ENCODE assay signal across 10 cellular contexts in genomic region chr16:20884240-20884556, GRCh38. TPM values are rescaled to one million over a fixed set of nuclear protein-coding genes. Genes with fewer than 3 reads are reported as not detected.
DNase-seq lines count a peak whose midpoint lies in the region; ATAC-seq and TF ChIP-seq lines count a peak whose summit lies in the region.
"Had no signal": no experiment of that assay in that cellular context is flagged by ENCODE, and none has a peak within 500 bp of the region (broad histone marks: within the 10 kb centered on the region; RNA-seq: fewer than 3 reads in every experiment).

No MANE protein-coding gene starts in this region.

- no peaks in the 10 kb centered on the region for H3K9me2 ChIP-seq in PC-9 (ENCODE audit: insufficient read depth)

- CTCF ChIA-PET in PC-9 (lab: Charles Lee), result no interaction called here

- no peak overlapping the region for H3K9ac ChIP-seq in DND-41 (ENCODE audit: low read depth, low read length)

- TF ChIP-seq CTCF in DND-41 (IDR thresholded peaks at IDR 0.05; ENCODE audit: borderline replicate concordance, extremely low read depth, low read length, poor library complexity, severe bottlenecking) (no peak), body of pancreas (IDR thresholded peaks at IDR 0.05) (no peak), omental fat pad (IDR thresholded peaks at IDR 0.05) (no peak), PC-9 (conservative IDR thresholded peaks at IDR 0.05) (no peak), suprapubic skin (IDR thresholded peaks at IDR 0.05) (no peak)

- peak overlapping the region; percentile 22; the same call in 1 of the 2 replicates for H3K4me2 ChIP-seq in DND-41 (ENCODE audit: insufficient read depth, low read length)
- H3K4me2 ChIP-seq in PC-9, result no peak overlapping the region

- TF ChIP-seq POLR2A in body of pancreas (IDR thresholded peaks at IDR 0.05), result no peak
- no peak for TF ChIP-seq POLR2A in suprapubic skin (IDR thresholded peaks at IDR 0.05)

- peak; percentile 92 for ATAC-seq in DND-41 (ENCODE audit: insufficient read depth, low read depth)
- no peak for ATAC-seq in body of pancreas
- ATAC-seq in omental fat pad (ENCODE audit: low FRiP score), result peak; percentile 46
- ATAC-seq in HG03097 (IDR thresholded peaks at IDR 0.05; ENCODE audit: low FRiP score, unreplicated experiment), result no peak
- no peak for ATAC-seq in GM18502 (IDR thresholded peaks at IDR 0.05; ENCODE audit: poor library complexity, unreplicated experiment)

- H3K4me3 ChIP-seq in DND-41 (ENCODE audit: low read depth in 1 of 2, low read length in 2 of 2), result no peak overlapping the region
- H3K4me3 ChIP-seq in body of pancreas, result no peak overlapping the region
- H3K4me3 ChIP-seq in PC-9, result no peak overlapping the region
- no peak overlapping the region for H3K4me3 ChIP-seq in suprapubic skin

- DNase-seq in DND-41 (peak; percentile 67), LHCN-M2 (ENCODE audit: low read depth) (peak; percentile 62), body of pancreas (no peak), omental fat pad (ENCODE audit: low spot score) (no peak), PC-9 (no peak), suprapubic skin (ENCODE audit: low spot score in 2 of 2) (no peak)
- DNase-seq: DMS79, NCI-H524 treated with DMSO at 0.1 percent for 48 hours had no signal

- peaks cover 3% of the 10 kb centered on the region; the same call in 1 of the 2 replicates for H4K20me1 ChIP-seq in DND-41 (ENCODE audit: insufficient read depth, low read length)
- H4K20me1 ChIP-seq in PC-9 (ENCODE audit: insufficient read depth), result peaks cover 9% of the 10 kb centered on the region

- H3K79me2 ChIP-seq in DND-41 (ENCODE audit: insufficient read depth, low read length) (no peaks in the 10 kb centered on the region), PC-9 (ENCODE audit: low read depth) (peaks cover 78% of the 10 kb centered on the region)

- H3K27me3 ChIP-seq in DND-41 (ENCODE audit: insufficient read depth, low read length, poor library complexity) (no peaks in the 10 kb centered on the region), body of pancreas (no peaks in the 10 kb centered on the region), PC-9 (ENCODE audit: insufficient read depth, low read depth) (no peaks in the 10 kb centered on the region), suprapubic skin (no peaks in the 10 kb centered on the region)

- 14% methylated on average over 1 of the region's 1 CpG; no CpG with 5 or more reads in 1 of the 2 donors for WGBS in body of pancreas, 2 donors
- 68% methylated on average over 1 of the region's 1 CpG for WGBS in suprapubic skin

- H2AFZ ChIP-seq in DND-41 (ENCODE audit: low read depth, low read length), result no peak overlapping the region
- no peak overlapping the region for H2AFZ ChIP-seq in PC-9

- TF ChIP-seq EP300 in suprapubic skin (IDR thresholded peaks at IDR 0.05), result no peak

- H3F3A ChIP-seq in PC-9 (ENCODE audit: insufficient read depth, low read depth), result peaks cover 15% of the 10 kb centered on the region

- POLR2A ChIA-PET in PC-9 (lab: Charles Lee; ENCODE audit: unreplicated experiment), result no interaction called here

- H3K4me1 ChIP-seq in DND-41 (ENCODE audit: insufficient read depth, low read length), result peaks cover 21% of the 10 kb centered on the region
- H3K4me1 ChIP-seq in body of pancreas, result peaks cover 90% of the 10 kb centered on the region
- peaks cover 24% of the 10 kb centered on the region for H3K4me1 ChIP-seq in PC-9 (replicated peaks; ENCODE audit: insufficient read depth)
- H3K4me1 ChIP-seq in suprapubic skin, result peaks cover 43% of the 10 kb centered on the region

- H3K9me3 ChIP-seq in DND-41 (ENCODE audit: insufficient read depth, low read length, severe bottlenecking) (no peaks in the 10 kb centered on the region), body of pancreas (no peaks in the 10 kb centered on the region), PC-9 (ENCODE audit: insufficient read depth, low read depth) (no peaks in the 10 kb centered on the region; the same call in 1 of the 2 replicates), suprapubic skin (no peaks in the 10 kb centered on the region)

- H3K36me3 ChIP-seq in DND-41 (ENCODE audit: insufficient read depth, low read length), result no peaks in the 10 kb centered on the region
- H3K36me3 ChIP-seq in body of pancreas (replicated peaks in 1 of 2; ENCODE audit: insufficient read depth in 1 of 2, low read depth in 2 of 2), result no peaks in the 10 kb centered on the region
- H3K36me3 ChIP-seq in PC-9 (ENCODE audit: low read depth), result 0 out of 2 replicates have a peak, but pooled peaks cover 10% of the 10 kb centered on the region
- H3K36me3 ChIP-seq in suprapubic skin, result no peaks in the 10 kb centered on the region

- BruUV-seq in PC-9 (replicated peaks; lab: Mats Ljungman, UMichigan), result no TSS peak

- intact Hi-C loops in body of pancreas (cut with DNase I) (no loop called here), PC-9 (cut with micrococcal nuclease; ENCODE audit: unreplicated experiment) (no loop called here)

- H3K27ac ChIP-seq in DND-41 (ENCODE audit: low read length) (peak overlapping the region; percentile 13; the same call in 1 of the 2 replicates), body of pancreas (peak overlapping the region; percentile 37 to 66 (median 54)), PC-9 (no peak overlapping the region), suprapubic skin (no peak overlapping the region)

RNA-seq across cellular contexts. Expression of gene DCUN1D3, which starts 16.0 kb away (rescaled TPM):
- total RNA-seq in LHCN-M2 (2014; rRNA removed) (28.2 and 30.0 TPM in 2 replicates), body of pancreas (10 to 100 TPM in 1 of 2 donors, 1 to 10 TPM in 1; 7.5 to 14.5 TPM), omental fat pad (100 to 1,000 TPM in 1 of 4 donors, 10 to 100 TPM in 3; 37.4 to 103 (median 79.9) TPM), PC-9 (2021) (11.8 and 14.6 TPM in 2 replicates), suprapubic skin (10 to 100 TPM; 16.6 to 31.8 (median 21.1) TPM)
- 11.8 TPM for polyA plus RNA-seq in LHCN-M2 (2012)

RNA-seq across cellular contexts. Expression of gene LYRM1, which starts 16.4 kb away (rescaled TPM):
- total RNA-seq in LHCN-M2 (2014; rRNA removed), result 80.2 and 87.4 TPM in 2 replicates
- 44.3 TPM for polyA plus RNA-seq in LHCN-M2 (2012)
- total RNA-seq in body of pancreas, result 10 to 100 TPM; 13.5 to 18.9 TPM
- 10 to 100 TPM; 31.3 to 68.3 (median 50.3) TPM for total RNA-seq in omental fat pad
- 32.2 and 51.7 TPM in 2 replicates for total RNA-seq in PC-9 (2021)
- total RNA-seq in suprapubic skin, result 10 to 100 TPM; 17.4 to 37.3 (median 30.0) TPM

Comparison
In these comparisons a context has a peak if more than half of its experiments do, and no peak if none do; other contexts are left out.
1. ATAC-seq: peak in DND-41 (single experiment) and omental fat pad (single experiment); none in body of pancreas (single experiment), HG03097 (single experiment) and GM18502 (single experiment).
2. DNase-seq: peak in DND-41 (single experiment) and LHCN-M2 (single experiment); none in body of pancreas (0 of 4), omental fat pad (single experiment), PC-9 (0 of 2) and suprapubic skin (0 of 2).
3. H3K27ac ChIP-seq: peak in DND-41 (single experiment) and body of pancreas (4 of 4); none in PC-9 (single experiment) and suprapubic skin (single experiment).